In the genomic region with DNA sequence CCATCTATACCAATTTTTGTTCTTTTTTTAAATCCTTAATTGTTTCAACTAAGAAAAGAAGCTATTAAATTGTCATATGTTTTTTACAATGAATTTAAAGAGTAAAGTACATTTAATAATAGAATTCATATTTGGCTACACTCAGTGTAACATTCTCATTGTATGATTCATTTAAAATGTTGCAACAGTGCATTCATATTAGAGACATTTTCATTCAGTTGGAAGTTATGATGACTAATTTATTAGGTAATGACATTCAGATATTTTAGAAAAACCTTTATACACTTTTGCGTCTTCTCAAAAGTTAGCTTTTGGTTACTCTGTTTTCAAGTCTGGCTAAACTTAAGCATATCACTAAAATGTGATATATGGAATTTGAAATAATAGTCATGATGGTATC, we compare ENCODE assay signal across 21 cellular contexts.
DNase-seq lines count a peak whose midpoint lies in the region; ATAC-seq and TF ChIP-seq lines count a peak whose summit lies in the region.
"Had no signal": no experiment of that assay in that cellular context is flagged by ENCODE, and none has a peak within 500 bp of the region (broad histone marks: within the 10 kb centered on the region; RNA-seq: fewer than 3 reads in every experiment).

No MANE protein-coding gene starts in this region.

- no peak overlapping the region for H4K8ac ChIP-seq in neuronal stem cell (ENCODE audit: low read depth, low read length)

- POLR2A ChIA-PET in PC-3 (lab: Charles Lee; ENCODE audit: unreplicated experiment) = interaction anchor here (0.6 kb wide), 1 partner anchor 1377 kb away, joined by 6 read pairs; no protein-coding TSS in a partner anchor

- H2AFZ ChIP-seq in PC-3 (ENCODE audit: low read length) (no peak overlapping the region), neuronal stem cell (ENCODE audit: low read length) (no peak overlapping the region)

- H3K27me3 ChIP-seq in PC-3 (ENCODE audit: low read length) (no peaks in the 10 kb centered on the region), neuronal stem cell (ENCODE audit: control insufficient read depth in 3 of 3, insufficient read depth in 3 of 3, low read depth in 1 of 3, low read length in 3 of 3) (no peaks in the 10 kb centered on the region)
- H3K27me3 ChIP-seq: left lung, SJCRH30 had no signal

- H3K9me3 ChIP-seq in PC-3 (ENCODE audit: low read length) (no peaks in the 10 kb centered on the region), neuronal stem cell (replicated peaks in 1 of 2; ENCODE audit: control insufficient read depth in 2 of 2, insufficient read depth in 1 of 2, low read depth in 1 of 2, low read length in 2 of 2) (peaks cover 0 to 4% of the 10 kb centered on the region in 2 donors)

- ATAC-seq in PC-3 = peak; percentile 59
- ATAC-seq in omental fat pad (ENCODE audit: low FRiP score) = peak; percentile 75
- ATAC-seq in HG03457 (IDR thresholded peaks at IDR 0.05; ENCODE audit: unreplicated experiment) = no peak
- ATAC-seq: left lung, WTC11 had no signal

- no peak overlapping the region for H3K14ac ChIP-seq in neuronal stem cell (ENCODE audit: low read length)

- TF ChIP-seq CTCF in PC-3 (conservative IDR thresholded peaks at IDR 0.05; ENCODE audit: low read depth, low read length) (no peak), omental fat pad (IDR thresholded peaks at IDR 0.05) (no peak)

- H3K9me2 ChIP-seq in PC-3 (replicated peaks; ENCODE audit: low read length) = no peaks in the 10 kb centered on the region

- H2AK5ac ChIP-seq in neuronal stem cell (ENCODE audit: low read depth, low read length) = no peak overlapping the region

- no peak overlapping the region for H3K4ac ChIP-seq in neuronal stem cell (ENCODE audit: low read length)

- H4K20me1 ChIP-seq in PC-3 (ENCODE audit: low read length) = no peaks in the 10 kb centered on the region

- H3K18ac ChIP-seq in neuronal stem cell (ENCODE audit: low read length) = no peak overlapping the region

- H3K36me3 ChIP-seq in PC-3 (ENCODE audit: low read depth, low read length) (no peaks in the 10 kb centered on the region), neuronal stem cell (replicated peaks in 1 of 2; ENCODE audit: control insufficient read depth in 2 of 2, insufficient read depth in 2 of 2, low read length in 2 of 2) (no peaks in the 10 kb centered on the region)
- H3K36me3 ChIP-seq: left lung, SJCRH30 had no signal

- H4K91ac ChIP-seq in neuronal stem cell (ENCODE audit: low read depth, low read length, poor library complexity) = no peak overlapping the region

- H3K4me3 ChIP-seq in PC-3 (ENCODE audit: low read length) = no peak overlapping the region
- no peak overlapping the region for H3K4me3 ChIP-seq in neuronal stem cell (ENCODE audit: low read length in 2 of 2)
- H3K4me3 ChIP-seq: coronary artery, left lung, SJCRH30 had no signal

- intact Hi-C loops in PC-3 (cut with micrococcal nuclease) = loop anchor here (5.0 kb wide), 1 partner anchor 78 kb away; no protein-coding TSS in a partner anchor

- H3F3A ChIP-seq in PC-3 (ENCODE audit: low read length, unreplicated experiment) = no peaks in the 10 kb centered on the region

- no peak overlapping the region for H2BK5ac ChIP-seq in neuronal stem cell (ENCODE audit: low read length)

- DNase-seq in GM03348 (ENCODE audit: low spot score) = peak; percentile 33
- peak; percentile 82 for DNase-seq in PC-3
- peak; percentile 62 for DNase-seq in dedifferentiated amniotic fluid mesenchymal stem cell (ENCODE audit: extremely low spot score)
- no peak for DNase-seq in omental fat pad (ENCODE audit: low spot score)
- no peak for DNase-seq in neuronal stem cell (ENCODE audit: low spot score)
- DNase-seq in NCI-H2029 treated with DMSO at 0.1 percent for 48 hours (lab: John Stamatoyannopoulos, UW) = no peak
- no peak for DNase-seq in hippocampal formation (lab: John Stamatoyannopoulos, UW)
- DNase-seq: activated CD4-positive, alpha-beta T cell treated with anti-CD3 and anti-CD28 coated beads, Interleukin-2, amount 50 U/mL, for 48 hours; activated naive CD4-positive, alpha-beta T cell; activated T-cell treated with anti-CD3 and anti-CD28 coated beads for 4 hours; anterior cingulate cortex; CD4-positive, alpha-beta T cell; glutamatergic neuron; Kasumi-1; left lung; NCI-H1417; NCI-H748 treated with DMSO at 0.1 percent for 48 hours; SJCRH30 had no signal

- BruUV-seq in PC-3 (replicated peaks; lab: Mats Ljungman, UMichigan) = no TSS peak

- CTCF ChIA-PET in PC-3 (lab: Charles Lee) = no interaction called here

- no peak overlapping the region for H2BK120ac ChIP-seq in neuronal stem cell (ENCODE audit: low read depth, low read length)

- H2BK15ac ChIP-seq in neuronal stem cell (ENCODE audit: low read length) = no peak overlapping the region

- H3K23ac ChIP-seq in neuronal stem cell (ENCODE audit: low read depth, low read length, poor library complexity) = no peak overlapping the region

- H3K4me1 ChIP-seq in PC-3 (ENCODE audit: insufficient read depth, low read length) = peaks cover 33% of the 10 kb centered on the region
- H3K4me1 ChIP-seq in neuronal stem cell (ENCODE audit: control insufficient read depth in 2 of 2, insufficient read depth in 1 of 2, low read depth in 1 of 2, low read length in 2 of 2) = no peaks in the 10 kb centered on the region
- H3K4me1 ChIP-seq: left lung, SJCRH30 had no signal

- H3K9ac ChIP-seq in PC-3 (ENCODE audit: low read length) = no peak overlapping the region
- no peak overlapping the region for H3K9ac ChIP-seq in neuronal stem cell (ENCODE audit: low read depth, low read length, poor library complexity)

- H3K27ac ChIP-seq in PC-3 (ENCODE audit: low read length) (no peak overlapping the region), neuronal stem cell (replicated peaks; ENCODE audit: low read length) (no peak overlapping the region)
- H3K27ac ChIP-seq: coronary artery, left lung, SJCRH30 had no signal

- no peaks in the 10 kb centered on the region for H3K79me1 ChIP-seq in neuronal stem cell (ENCODE audit: low read depth, low read length)

- H3K4me2 ChIP-seq in PC-3 (ENCODE audit: low read length) (peak overlapping the region; percentile 59), neuronal stem cell (ENCODE audit: insufficient read depth, low read length, poor library complexity, severe bottlenecking) (no peak overlapping the region)

- H2BK12ac ChIP-seq in neuronal stem cell (ENCODE audit: low read length) = no peak overlapping the region

- WGBS in neuronal stem cell (ENCODE audit: extremely low coverage in 2 of 2, insufficient read length in 2 of 2, insufficient replicate concordance in 1 of 2), 2 donors = no CpG with 5 or more reads among the region's 1 CpG

- H3K79me2 ChIP-seq in PC-3 (ENCODE audit: low read length) = no peaks in the 10 kb centered on the region

Comparison
In these comparisons a context has a peak if more than half of its experiments do, and no peak if none do; other contexts are left out.
1. DNase-seq: peak in GM03348 (single experiment), PC-3 (single experiment) and dedifferentiated amniotic fluid mesenchymal stem cell (single experiment); none in omental fat pad (single experiment), neuronal stem cell (single experiment), NCI-H2029 treated with DMSO at 0.1 percent for 48 hours (single experiment) and hippocampal formation (0 of 2).